In genomic region chr12:123267991-123268843, GRCh38 we compare ENCODE assay signal across 8 cellular contexts. TPM values are rescaled to one million over a fixed set of nuclear protein-coding genes. Genes with fewer than 3 reads are reported as not detected.
DNase-seq lines count a peak whose midpoint lies in the region; ATAC-seq and TF ChIP-seq lines count a peak whose summit lies in the region.

No MANE protein-coding gene starts in this region.

- DNase-seq in NOMO-1 (lab: John Stamatoyannopoulos, UW; ENCODE audit: unreplicated experiment in 2 of 2), result peak; percentile 14 to 49
- DNase-seq in NOMO-1 treated with dmso at 0.1 percent for 144 hours (lab: John Stamatoyannopoulos, UW; ENCODE audit: unreplicated experiment), result no peak
- DNase-seq in SJCRH30, result peak; percentile 96 to 97
- peak in 4 of 5 donors; percentile 48 to 74 (median 60) for DNase-seq in heart left ventricle
- DNase-seq in sciatic nerve (ENCODE audit: low spot score), result peak; percentile 66

- intact Hi-C loops in heart left ventricle (cut with DNase I), result loop anchor here in 2 of 10 donors (10.0 kb wide), 1 partner anchor 337 kb away; the partner anchor contains the start of gene DDX55 (in 2 of the 2)
- intact Hi-C loops in sciatic nerve (cut with DNase I), result no loop called here

- H3K4me3 ChIP-seq in SJCRH30 (peak overlapping the region; percentile 95), heart left ventricle (peak overlapping the region in 5 of 12 donors; percentile 6 to 93 (median 77))

- TF ChIP-seq POLR2A in heart left ventricle (IDR thresholded peaks at IDR 0.05), result no peak

- peak overlapping the region; percentile 94 for H3K27ac ChIP-seq in SJCRH30
- peak overlapping the region in 11 of 12 donors; percentile 13 to 93 (median 84) for H3K27ac ChIP-seq in heart left ventricle

- no peak for TF ChIP-seq CTCF in heart left ventricle (IDR thresholded peaks at IDR 0.05)

- 52 to 61% (median 54%) methylated on average over 30 to 36 of the region's 36 CpGs for WGBS in heart left ventricle, 4 donors

- no peaks in the 10 kb centered on the region for H3K9me3 ChIP-seq in SJCRH30 (replicated peaks)
- H3K9me3 ChIP-seq in heart left ventricle, result no peaks in the 10 kb centered on the region

- peaks cover 23% of the 10 kb centered on the region for H3K4me1 ChIP-seq in SJCRH30
- peaks cover 3 to 39% (median 29%) of the 10 kb centered on the region in 12 donors for H3K4me1 ChIP-seq in heart left ventricle

- peaks cover 18% of the 10 kb centered on the region for H3K36me3 ChIP-seq in SJCRH30
- peaks cover 0 to 37% (median 20%) of the 10 kb centered on the region in 9 donors for H3K36me3 ChIP-seq in heart left ventricle

- H3K27me3 ChIP-seq in SJCRH30, result no peaks in the 10 kb centered on the region
- H3K27me3 ChIP-seq in heart left ventricle, result no peaks in the 10 kb centered on the region

- ATAC-seq in heart left ventricle (peak in 3 of 4 donors; percentile 5 to 28 (median 5)), sciatic nerve (peak; percentile 8), GM19463 (IDR thresholded peaks at IDR 0.05; ENCODE audit: unreplicated experiment) (no peak), GM18868 (IDR thresholded peaks at IDR 0.05; ENCODE audit: unreplicated experiment) (no peak), GM18498 (IDR thresholded peaks at IDR 0.05; ENCODE audit: unreplicated experiment) (no peak)

RNA-seq across cellular contexts. Expression of gene CDK2AP1, which starts 3.4 kb away (rescaled TPM):
- total RNA-seq in SJCRH30 (2014; rRNA removed; shearing (Covaris generic)), result 369 and 389 TPM in 2 replicates
- total RNA-seq in heart left ventricle (10 to 100 TPM; 56.8 to 96.6 (median 81.9) TPM), sciatic nerve (80.8 TPM)
- polyA plus RNA-seq in heart left ventricle, result 100 to 1,000 TPM in 1 of 2 donors, 10 to 100 TPM in 1; 81.7 to 186 TPM

RNA-seq across cellular contexts. Expression of gene MTRFR, which starts 35.0 kb away (rescaled TPM):
- total RNA-seq in SJCRH30 (2014; rRNA removed; shearing (Covaris generic)), result 16.9 and 19.8 TPM in 2 replicates
- total RNA-seq in heart left ventricle (10 to 100 TPM in 6 of 9 donors, 1 to 10 TPM in 3; 7.9 to 13.3 (median 11.3) TPM), sciatic nerve (10.3 TPM)
- polyA plus RNA-seq in heart left ventricle, result 10 to 100 TPM; 12.4 to 16.0 TPM

RNA-seq across cellular contexts. Expression of gene MPHOSPH9, which starts 35.3 kb away (rescaled TPM):
- 68.7 and 78.2 TPM in 2 replicates for total RNA-seq in SJCRH30 (2014; rRNA removed; shearing (Covaris generic))
- total RNA-seq in heart left ventricle, result 10 to 100 TPM; 17.7 to 32.3 (median 23.4) TPM
- 1 to 10 TPM; 6.0 to 7.1 TPM for polyA plus RNA-seq in heart left ventricle
- total RNA-seq in sciatic nerve, result 22.9 TPM

Comparison
In these comparisons a context has a peak if more than half of its experiments do, and no peak if none do; other contexts are left out.
1. ATAC-seq: peak in heart left ventricle (3 of 4) and sciatic nerve (single experiment); none in GM19463 (single experiment), GM18868 (single experiment) and GM18498 (single experiment).